In the genomic region with DNA sequence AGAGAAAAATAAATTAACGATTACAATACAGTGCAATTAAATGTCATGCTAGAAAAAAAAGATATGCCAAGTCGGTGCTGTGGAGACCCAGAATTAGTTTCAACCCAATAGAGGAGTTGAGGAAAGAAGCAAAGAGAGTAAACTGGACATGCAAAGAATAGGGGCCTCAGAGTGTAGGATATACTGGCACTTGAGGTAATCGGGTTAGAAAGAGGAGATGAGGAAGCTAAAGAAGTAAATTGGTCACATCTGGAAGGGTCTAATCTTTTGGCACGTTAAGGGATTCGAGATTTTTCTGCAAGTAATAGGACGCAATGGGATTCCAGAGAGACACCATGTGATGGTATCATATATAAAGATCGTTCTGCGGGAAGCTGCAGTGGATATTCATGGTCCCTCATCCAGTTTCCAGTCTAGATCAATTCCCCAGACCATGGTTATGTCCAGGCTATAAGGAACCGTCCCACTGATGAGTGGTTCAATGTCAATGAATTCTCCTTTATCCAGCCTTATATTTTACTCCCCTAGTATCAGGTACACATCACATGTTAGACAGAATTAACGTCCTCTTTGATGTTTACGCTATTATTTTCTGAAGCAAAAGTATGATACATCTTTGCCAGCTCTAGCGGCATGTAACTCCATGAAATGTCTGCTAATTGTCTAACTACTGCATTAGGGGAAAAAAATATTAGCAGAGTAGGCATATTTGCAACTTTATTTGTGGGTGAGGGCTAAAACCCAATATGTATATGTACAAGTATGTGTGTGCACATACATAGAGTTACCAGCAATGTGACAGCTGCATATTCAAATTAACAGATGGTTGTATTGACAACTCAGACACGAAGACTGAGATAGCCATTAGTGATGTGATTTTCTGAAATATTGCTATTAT, we compare ENCODE assay signal across 8 cellular contexts. TPM values are rescaled to one million over a fixed set of nuclear protein-coding genes. Genes with fewer than 3 reads are reported as not detected.
DNase-seq lines count a peak whose midpoint lies in the region; ATAC-seq and TF ChIP-seq lines count a peak whose summit lies in the region.

No MANE protein-coding gene starts in this region.

- no peak for ATAC-seq in activated naive CD8-positive, alpha-beta T cell treated with anti-CD3 and anti-CD28 coated beads, Interleukin-2, amount 10 ng/mL, durations not matched to agents 7 days and 5 days (ENCODE audit: low read depth)
- ATAC-seq in stimulated activated naive B cell treated with anti-CD40 and anti-IgM and Interleukin-4, amounts not matched to agents 10 μg/mL and 1 μg/mL and 100 μg/mL, for 72 hours (replicated peaks), result peak in 1 of 2 donors; percentile 3
- ATAC-seq in HG03457 (IDR thresholded peaks at IDR 0.05; ENCODE audit: unreplicated experiment) (no peak), HG03378 (IDR thresholded peaks at IDR 0.05; ENCODE audit: unreplicated experiment) (no peak)

- H3K9me3 Mint-ChIP-seq in activated naive CD8-positive, alpha-beta T cell treated with anti-CD3 and anti-CD28 coated beads, Interleukin-2, amount 10 ng/mL, durations not matched to agents 7 days and 5 days, result no peaks in the 10 kb centered on the region
- H3K9me3 Mint-ChIP-seq in stimulated activated naive B cell treated with anti-CD40 and anti-IgM and Interleukin-4, amounts not matched to agents 10 μg/mL and 1 μg/mL and 100 μg/mL, for 72 hours, result no peaks in the 10 kb centered on the region

- H3K4me3 ChIP-seq in GM12875 (ENCODE audit: low read depth, low read length) (peak overlapping the region; percentile 55), HUES48 (ENCODE audit: low read depth, low read length) (peak overlapping the region; percentile 83), iPS-18c (ENCODE audit: insufficient read depth, low read depth, low read length) (peak overlapping the region; percentile 66; the same call in 1 of the 2 replicates)

- TF ChIP-seq CTCF in GM12875 (IDR thresholded peaks at IDR 0.05; ENCODE audit: borderline replicate concordance, insufficient read depth, low read depth, low read length), result no peak

- no peaks in the 10 kb centered on the region for H3K9me3 ChIP-seq in HUES48 (ENCODE audit: control insufficient read depth, insufficient read depth, low read length)
- no peaks in the 10 kb centered on the region for H3K9me3 ChIP-seq in iPS-18c (ENCODE audit: control insufficient read depth, insufficient read depth, low read length)

- peak overlapping the region; percentile 93 for H3K4me3 Mint-ChIP-seq in activated naive CD8-positive, alpha-beta T cell treated with anti-CD3 and anti-CD28 coated beads, Interleukin-2, amount 10 ng/mL, durations not matched to agents 7 days and 5 days
- peak overlapping the region; percentile 89 to 99 for H3K4me3 Mint-ChIP-seq in stimulated activated naive B cell treated with anti-CD40 and anti-IgM and Interleukin-4, amounts not matched to agents 10 μg/mL and 1 μg/mL and 100 μg/mL, for 72 hours

- H3K4me1 ChIP-seq in HUES48 (ENCODE audit: control insufficient read depth, insufficient read depth, low read length), result peaks cover 6% of the 10 kb centered on the region; the same call in 1 of the 2 replicates

- H3K36me3 ChIP-seq in HUES48 (ENCODE audit: control insufficient read depth, insufficient read depth, low read length), result no peaks in the 10 kb centered on the region

- no peaks in the 10 kb centered on the region for H3K36me3 Mint-ChIP-seq in activated naive CD8-positive, alpha-beta T cell treated with anti-CD3 and anti-CD28 coated beads, Interleukin-2, amount 10 ng/mL, durations not matched to agents 7 days and 5 days
- peaks cover 2 to 4% of the 10 kb centered on the region in 2 donors for H3K36me3 Mint-ChIP-seq in stimulated activated naive B cell treated with anti-CD40 and anti-IgM and Interleukin-4, amounts not matched to agents 10 μg/mL and 1 μg/mL and 100 μg/mL, for 72 hours

- POLR2A ChIA-PET in activated naive CD8-positive, alpha-beta T cell treated with anti-CD3 and anti-CD28 coated beads, Interleukin-2, amount 10 ng/mL, durations not matched to agents 7 days and 5 days (lab: Charles Lee), result interaction anchor here (1.3 kb wide), 1 partner anchor 8 kb away, joined by 3 read pairs; no protein-coding TSS in a partner anchor

- H3K27ac ChIP-seq in HUES48 (ENCODE audit: low read depth, low read length), result peak overlapping the region; percentile 79

- no peak for DNase-seq in activated naive CD8-positive, alpha-beta T cell treated with anti-CD3 and anti-CD28 coated beads, Interleukin-2, amount 10 ng/mL, durations not matched to agents 7 days and 5 days
- no peak for DNase-seq in stimulated activated naive B cell treated with anti-CD40 and anti-IgM and Interleukin-4, amounts not matched to agents 10 μg/mL and 1 μg/mL and 100 μg/mL, for 72 hours
- DNase-seq in NCI-H2171 treated with DMSO at 0.1 percent for 48 hours (lab: John Stamatoyannopoulos, UW), result no peak

- peaks cover 31% of the 10 kb centered on the region for H3K4me1 Mint-ChIP-seq in activated naive CD8-positive, alpha-beta T cell treated with anti-CD3 and anti-CD28 coated beads, Interleukin-2, amount 10 ng/mL, durations not matched to agents 7 days and 5 days
- H3K4me1 Mint-ChIP-seq in stimulated activated naive B cell treated with anti-CD40 and anti-IgM and Interleukin-4, amounts not matched to agents 10 μg/mL and 1 μg/mL and 100 μg/mL, for 72 hours, result peaks cover 18 to 35% of the 10 kb centered on the region in 2 donors

- no peaks in the 10 kb centered on the region for H3K27me3 Mint-ChIP-seq in activated naive CD8-positive, alpha-beta T cell treated with anti-CD3 and anti-CD28 coated beads, Interleukin-2, amount 10 ng/mL, durations not matched to agents 7 days and 5 days
- H3K27me3 Mint-ChIP-seq in stimulated activated naive B cell treated with anti-CD40 and anti-IgM and Interleukin-4, amounts not matched to agents 10 μg/mL and 1 μg/mL and 100 μg/mL, for 72 hours, result peaks cover 0 to 6% of the 10 kb centered on the region in 2 donors

- no peaks in the 10 kb centered on the region for H3K27me3 ChIP-seq in HUES48 (ENCODE audit: control insufficient read depth, insufficient read depth, low read length)

- H3K9ac ChIP-seq in HUES48 (ENCODE audit: low read depth, low read length), result peak overlapping the region; percentile 77

- H3K27ac Mint-ChIP-seq in activated naive CD8-positive, alpha-beta T cell treated with anti-CD3 and anti-CD28 coated beads, Interleukin-2, amount 10 ng/mL, durations not matched to agents 7 days and 5 days, result peak overlapping the region; percentile 99
- H3K27ac Mint-ChIP-seq in stimulated activated naive B cell treated with anti-CD40 and anti-IgM and Interleukin-4, amounts not matched to agents 10 μg/mL and 1 μg/mL and 100 μg/mL, for 72 hours, result peak overlapping the region; percentile 99

RNA-seq across cellular contexts. Expression of a gene that starts 1.1 kb away (rescaled TPM):
- total RNA-seq in activated naive CD8-positive, alpha-beta T cell treated with anti-CD3 and anti-CD28 coated beads, Interleukin-2, amount 10 ng/mL, durations not matched to agents 7 days and 5 days, result 10 to 100 TPM; 12.1 to 13.1 TPM
